15 cellular contexts compared by ENCODE assay signal in genomic region chr11:68891356-68891948, GRCh38. TPM values are rescaled to one million over a fixed set of nuclear protein-coding genes. Genes with fewer than 3 reads are reported as not detected.
DNase-seq lines count a peak whose midpoint lies in the region; ATAC-seq, FAIRE-seq and TF ChIP-seq lines count a peak whose summit lies in the region.
"Had no signal": no experiment of that assay in that cellular context is flagged by ENCODE, and none has a peak within 500 bp of the region (broad histone marks: within the 10 kb centered on the region; RNA-seq: fewer than 3 reads in every experiment).

No MANE protein-coding gene starts in this region.

- H3K4me1 Mint-ChIP-seq in GM23338: peaks cover 8% of the 10 kb centered on the region
- H3K4me1 Mint-ChIP-seq in activated naive CD4-positive, alpha-beta T cell treated with anti-CD3 and anti-CD28 coated beads, Interleukin-2, amount 10 ng/mL, durations not matched to agents 7 days and 5 days: no peaks in the 10 kb centered on the region

- H3K4me3 ChIP-seq in AG10803 (ENCODE audit: low read length): peak overlapping the region; percentile 17; the same call in 1 of the 2 replicates
- no peak overlapping the region for H3K4me3 ChIP-seq in K562
- H3K4me3 ChIP-seq in left ventricle myocardium inferior: peak overlapping the region; percentile 51
- no peak overlapping the region for H3K4me3 ChIP-seq in sigmoid colon
- no peak overlapping the region for H3K4me3 ChIP-seq in GM23338

- TF ChIP-seq RAD21 in K562 (CRISPR knock-in tag; conservative IDR thresholded peaks at IDR 0.05 in 1 of 2, IDR thresholded peaks at IDR 0.05 in 1 of 2): no peak

- H3K27ac Mint-ChIP-seq in GM23338: no peak overlapping the region
- H3K27ac Mint-ChIP-seq in activated naive CD4-positive, alpha-beta T cell treated with anti-CD3 and anti-CD28 coated beads, Interleukin-2, amount 10 ng/mL, durations not matched to agents 7 days and 5 days: no peak overlapping the region
- H3K27ac Mint-ChIP-seq: activated T-cell treated with anti-CD3 and anti-CD28 coated beads, Interleukin-2, amount 50 U/mL, for 72 hours had no signal

- no TSS peak for BruUV-seq in K562 (replicated peaks; lab: Mats Ljungman, UMichigan)

- ATAC-seq in K562 (no peak), GM23338 (no peak)
- ATAC-seq: activated T-cell treated with anti-CD3 and anti-CD28 coated beads, Interleukin-2, amount 50 U/mL, for 72 hours had no signal

- intact Hi-C loops in K562 (cut with micrococcal nuclease) (no loop called here), left ventricle myocardium inferior (cut with micrococcal nuclease) (no loop called here), sigmoid colon (cut with DNase I) (no loop called here)

- H3K9me2 ChIP-seq in GM23338 (ENCODE audit: insufficient read depth): no peaks in the 10 kb centered on the region

- peaks cover 8% of the 10 kb centered on the region for H3K27me3 Mint-ChIP-seq in GM23338 (ENCODE audit: insufficient read depth, low read depth, poor library complexity)
- no peaks in the 10 kb centered on the region for H3K27me3 Mint-ChIP-seq in activated naive CD4-positive, alpha-beta T cell treated with anti-CD3 and anti-CD28 coated beads, Interleukin-2, amount 10 ng/mL, durations not matched to agents 7 days and 5 days

- H3K9me1 ChIP-seq in K562 (ENCODE audit: control insufficient read depth, insufficient read depth, low read length): no peaks in the 10 kb centered on the region

- H3K4me2 ChIP-seq in K562 (ENCODE audit: insufficient read depth, low read length) (no peak overlapping the region), GM23338 (no peak overlapping the region)

- in situ Hi-C loops in K562 (cut with MboI): no loop called here

- H3K27ac ChIP-seq in K562 (ENCODE audit: extremely low read depth, low read depth, low read length) (no peak overlapping the region), left ventricle myocardium inferior (replicated peaks) (peak overlapping the region; percentile 85), sigmoid colon (peak overlapping the region; percentile 27 to 74 (median 62)), GM23338 (ENCODE audit: low read depth) (no peak overlapping the region)

- TF ChIP-seq POLR2A in K562 (conservative IDR thresholded peaks at IDR 0.05) (no peak), sigmoid colon (IDR thresholded peaks at IDR 0.05) (no peak)

- no peak for FAIRE-seq in K562 (lab: Jason Lieb, UNC)
- FAIRE-seq: H54, islet of Langerhans had no signal

- peaks cover 43% of the 10 kb centered on the region for H3K36me3 Mint-ChIP-seq in GM23338 (ENCODE audit: low read depth)
- H3K36me3 Mint-ChIP-seq in activated naive CD4-positive, alpha-beta T cell treated with anti-CD3 and anti-CD28 coated beads, Interleukin-2, amount 10 ng/mL, durations not matched to agents 7 days and 5 days: peaks cover 32% of the 10 kb centered on the region

- H3K4me1 ChIP-seq in K562 (replicated peaks in 1 of 2; ENCODE audit: control insufficient read depth in 2 of 2, insufficient read depth in 2 of 2, low read length in 2 of 2): peaks cover 0 to 14% of the 10 kb centered on the region in 2 experiments; a peak in 2 of 5 replicates
- peaks cover 28% of the 10 kb centered on the region for H3K4me1 ChIP-seq in left ventricle myocardium inferior
- peaks cover 0 to 20% (median 13%) of the 10 kb centered on the region in 4 donors for H3K4me1 ChIP-seq in sigmoid colon
- peaks cover 6% of the 10 kb centered on the region; the same call in 1 of the 2 replicates for H3K4me1 ChIP-seq in GM23338 (ENCODE audit: insufficient read depth)

- H3K9ac ChIP-seq in K562 (ENCODE audit: insufficient read depth in 1 of 2, low read depth in 2 of 2, low read length in 2 of 2): no peak overlapping the region; a peak in 1 of 4 replicates

- no peak overlapping the region for H2AFZ ChIP-seq in K562 (ENCODE audit: low read depth, low read length)
- no peak overlapping the region for H2AFZ ChIP-seq in GM23338

- 0 out of 2 replicates have a peak, but pooled peaks cover 6% of the 10 kb centered on the region for H3F3A ChIP-seq in GM23338 (replicated peaks; ENCODE audit: low read depth)

- 93% methylated on average over 17 of the region's 17 CpGs for WGBS in K562 (ENCODE audit: insufficient coverage, low coverage, missing lambda C conversion rate)
- 83 to 91% methylated on average over 17 of the region's 17 CpGs for WGBS in sigmoid colon, 2 donors

- CTCF ChIA-PET in K562 (lab: Yijun Ruan, JAX; ENCODE audit: low intra/inter-chr PET ratio): no interaction called here
- CTCF ChIA-PET in activated naive CD4-positive, alpha-beta T cell treated with anti-CD3 and anti-CD28 coated beads, Interleukin-2, amount 10 ng/mL, durations not matched to agents 7 days and 5 days (lab: Charles Lee): no interaction called here

- H4K20me1 ChIP-seq in K562 (replicated peaks; ENCODE audit: control insufficient read depth, insufficient read depth, low read length): no peaks in the 10 kb centered on the region
- H4K20me1 ChIP-seq in GM23338 (replicated peaks; ENCODE audit: insufficient read depth): peaks cover 32% of the 10 kb centered on the region

- POLR2A ChIA-PET in K562 (lab: Yijun Ruan, JAX): interaction anchor here (0.6 to 3.1 kb wide), 3 partner anchors 9 to 248 kb away, joined by 3 to 9 read pairs (median 5); no protein-coding TSS in a partner anchor

- peaks cover 66% of the 10 kb centered on the region; the same call in 2 of the 3 replicates for H3K36me3 ChIP-seq in K562 (ENCODE audit: control insufficient read depth, insufficient read depth, low read length)
- H3K36me3 ChIP-seq in left ventricle myocardium inferior: peaks cover 40% of the 10 kb centered on the region
- peaks cover 14 to 61% (median 41%) of the 10 kb centered on the region in 4 donors for H3K36me3 ChIP-seq in sigmoid colon
- H3K36me3 ChIP-seq in GM23338 (ENCODE audit: insufficient read depth): peaks cover 26% of the 10 kb centered on the region

- H3K9me3 ChIP-seq in K562 (replicated peaks; ENCODE audit: control insufficient read depth, insufficient read depth, low read depth, low read length) (no peaks in the 10 kb centered on the region), left ventricle myocardium inferior (replicated peaks) (no peaks in the 10 kb centered on the region), sigmoid colon (no peaks in the 10 kb centered on the region)

- DNase-seq in AG10803 (ENCODE audit: low read depth) (no peak), K562 (ENCODE audit: extremely low read depth in 1 of 4, low spot score in 3 of 4) (no peak), left ventricle myocardium inferior (no peak), sigmoid colon (no peak), GM23338 (ENCODE audit: low spot score) (no peak), GM10266 (ENCODE audit: extremely low spot score) (no peak)
- no peak for DNase-seq in activated naive CD4-positive, alpha-beta T cell treated with anti-CD3 and anti-CD28 coated beads, Interleukin-2, amount 10 ng/mL, durations not matched to agents 7 days and 5 days
- no peak for DNase-seq in activated CD4-positive, alpha-beta T cell treated with anti-CD3 and anti-CD28 coated beads, Interleukin-2, amount 50 U/mL, for 4 hours
- DNase-seq: activated CD4-positive, alpha-beta T cell treated with anti-CD3 and anti-CD28 coated beads for 4 hours; activated T-cell treated with anti-CD3 and anti-CD28 coated beads, Interleukin-2, amount 50 U/mL, for 72 hours; effector memory CD4-positive, alpha-beta T cell; NCI-H1417 treated with DMSO at 0.1 percent for 48 hours had no signal

- no peak for TF ChIP-seq CTCF in AG10803 (conservative IDR thresholded peaks at IDR 0.05; ENCODE audit: low read length)
- no peak for TF ChIP-seq CTCF in K562 (IDR thresholded peaks at IDR 0.05 in 2 of 3, conservative IDR thresholded peaks at IDR 0.05 in 1 of 3; ENCODE audit: insufficient read depth in 2 of 3, low read depth in 1 of 3, low read length in 3 of 3)
- no peak for TF ChIP-seq CTCF in left ventricle myocardium inferior (IDR thresholded peaks at IDR 0.05; ENCODE audit: borderline replicate concordance)
- no peak for TF ChIP-seq CTCF in sigmoid colon (IDR thresholded peaks at IDR 0.05)
- no peak for TF ChIP-seq CTCF in GM23338 (conservative IDR thresholded peaks at IDR 0.05; ENCODE audit: low read depth in 2 of 2)
- no peak for TF ChIP-seq CTCF in GM10266 (IDR thresholded peaks at IDR 0.05; ENCODE audit: control insufficient read depth, insufficient read depth, low read depth, missing control alignments)

- H3K79me2 ChIP-seq in K562 (ENCODE audit: control insufficient read depth, insufficient read depth, low read length) (no peaks in the 10 kb centered on the region), GM23338 (replicated peaks; ENCODE audit: insufficient read depth) (no peaks in the 10 kb centered on the region)

- no peak overlapping the region for H3K4me3 Mint-ChIP-seq in GM23338
- no peak overlapping the region for H3K4me3 Mint-ChIP-seq in activated naive CD4-positive, alpha-beta T cell treated with anti-CD3 and anti-CD28 coated beads, Interleukin-2, amount 10 ng/mL, durations not matched to agents 7 days and 5 days
- H3K4me3 Mint-ChIP-seq: activated T-cell treated with anti-CD3 and anti-CD28 coated beads, Interleukin-2, amount 50 U/mL, for 72 hours; T-helper 2 cell treated with Interferon-gamma antibody and Interleukin-4, amounts not matched to agents 5 μg/mL and 100 μg/mL, for 36 hours had no signal

- no peak for TF ChIP-seq EP300 in K562 (IDR thresholded peaks at IDR 0.05; ENCODE audit: low read length)
- TF ChIP-seq EP300 in sigmoid colon (IDR thresholded peaks at IDR 0.05): no peak

- H3K27me3 ChIP-seq in K562 (ENCODE audit: control insufficient read depth in 2 of 2, insufficient read depth in 2 of 2, low read length in 2 of 2) (no peaks in the 10 kb centered on the region), left ventricle myocardium inferior (ENCODE audit: low read depth) (no peaks in the 10 kb centered on the region), sigmoid colon (no peaks in the 10 kb centered on the region), GM23338 (ENCODE audit: insufficient read depth) (no peaks in the 10 kb centered on the region)

- H3K9me3 Mint-ChIP-seq in GM23338: no peaks in the 10 kb centered on the region
- H3K9me3 Mint-ChIP-seq in activated naive CD4-positive, alpha-beta T cell treated with anti-CD3 and anti-CD28 coated beads, Interleukin-2, amount 10 ng/mL, durations not matched to agents 7 days and 5 days: no peaks in the 10 kb centered on the region
- H3K9me3 Mint-ChIP-seq: activated T-cell treated with anti-CD3 and anti-CD28 coated beads, Interleukin-2, amount 50 U/mL, for 72 hours; T-helper 2 cell treated with Interferon-gamma antibody and Interleukin-4, amounts not matched to agents 5 μg/mL and 100 μg/mL, for 36 hours had no signal

RNA-seq across cellular contexts. Expression of gene MRPL21, which starts 12.2 kb away (rescaled TPM):
- total RNA-seq in K562 (2011; cell fraction: chromatin; rRNA removed; ENCODE audit: low replicate concordance): 59.2 and 99.2 TPM in 2 replicates
- total RNA-seq in K562 (2011; cell fraction: nucleolus; rRNA removed): 79.2 and 104 TPM in 2 replicates
- 83.7 and 85.4 TPM in 2 replicates for total RNA-seq in K562 (2011; cell fraction: nucleoplasm; rRNA removed)
- total RNA-seq in K562 (2014; rRNA removed): 254 and 255 TPM in 2 replicates
- 196 and 207 TPM in 2 replicates for total RNA-seq in K562 (2014; rRNA removed; fragmentation: Illumina TruSeq; extraction: Trizol)
- 207 and 219 TPM in 2 replicates for total RNA-seq in K562 (2015; rRNA removed; fragmentation: Illumina TruSeq; extraction: Trizol)
- total RNA-seq in K562 (2021): 201 and 238 TPM in 2 replicates
- 194 and 232 TPM in 2 replicates for polyA plus RNA-seq in K562 (2011; rRNA removed)
- polyA plus RNA-seq in K562 (2011; cell fraction: cytosol; rRNA removed): 126 and 191 TPM in 2 replicates
- 88.4 and 93.3 TPM in 2 replicates for polyA plus RNA-seq in K562 (2011; cell fraction: nucleus; rRNA removed)
- 124 and 195 TPM in 2 replicates for polyA plus RNA-seq in K562 (2012)
- 203 and 210 TPM in 2 replicates for polyA plus RNA-seq in K562 (2014; fragmentation: Illumina TruSeq; extraction: Trizol)
- 100 to 1,000 TPM; 448 to 618 TPM for polyA plus RNA-seq in K562 (2014; fragmentation: Nextera tagmentation; extraction: Ambion mirVana)
- 328 and 364 TPM in 2 replicates for polyA plus RNA-seq in K562 (2014; rRNA removed)
- polyA minus RNA-seq in K562 (2011; rRNA and poly(A)+ RNA removed): 76.5 and 99.7 TPM in 2 replicates
- 47.3 and 49.9 TPM in 2 replicates for polyA minus RNA-seq in K562 (2011; cell fraction: cytosol; rRNA and poly(A)+ RNA removed)
- polyA minus RNA-seq in K562 (2011; cell fraction: nucleus; rRNA and poly(A)+ RNA removed): 40.5 and 55.1 TPM in 2 replicates
- total RNA-seq in left ventricle myocardium inferior: 121 TPM
- total RNA-seq in sigmoid colon: 10 to 100 TPM; 53.7 to 99.1 (median 67.5) TPM
- polyA plus RNA-seq in sigmoid colon: 100 to 1,000 TPM; 107 to 134 (median 124) TPM
- 46.6 and 62.4 TPM in 2 replicates for total RNA-seq in GM23338 (2014; rRNA removed; shearing (Covaris generic))
- 232 and 238 TPM in 2 replicates for polyA plus RNA-seq in GM23338 (2016; fragmentation: Nextera tagmentation; extraction: Ambion mirVana)

RNA-seq across cellular contexts. Expression of gene IGHMBP2, which starts 12.2 kb away (rescaled TPM):
- 109 and 159 TPM in 2 replicates for total RNA-seq in K562 (2011; cell fraction: chromatin; rRNA removed; ENCODE audit: low replicate concordance)
- total RNA-seq in K562 (2011; cell fraction: nucleolus; rRNA removed): 75.3 and 75.5 TPM in 2 replicates
- total RNA-seq in K562 (2011; cell fraction: nucleoplasm; rRNA removed): 61.4 and 66.5 TPM in 2 replicates
- total RNA-seq in K562 (2014; rRNA removed) (12.5 and 15.9 TPM in 2 replicates), K562 (2014; rRNA removed; fragmentation: Illumina TruSeq; extraction: Trizol) (8.3 and 11.7 TPM in 2 replicates), K562 (2015; rRNA removed; fragmentation: Illumina TruSeq; extraction: Trizol) (11.6 and 14.5 TPM in 2 replicates), K562 (2021) (24.8 and 28.9 TPM in 2 replicates), left ventricle myocardium inferior (13.2 TPM), sigmoid colon (10 to 100 TPM; 12.2 to 41.3 (median 30.4) TPM)
- polyA plus RNA-seq in K562 (2011; rRNA removed) (14.5 and 21.1 TPM in 2 replicates), K562 (2014; fragmentation: Illumina TruSeq; extraction: Trizol) (18.8 and 20.7 TPM in 2 replicates), K562 (2014; fragmentation: Nextera tagmentation; extraction: Ambion mirVana) (1 to 10 TPM; 1.6 to 1.8 TPM), K562 (2014; rRNA removed) (16.3 and 18.6 TPM in 2 replicates), sigmoid colon (10 to 100 TPM in 1 of 3 donors, 1 to 10 TPM in 2; 5.4 to 15.7 (median 8.1) TPM), GM23338 (2016; fragmentation: Nextera tagmentation; extraction: Ambion mirVana) (14.3 TPM in 2 replicates)
- polyA plus RNA-seq in K562 (2011; cell fraction: cytosol; rRNA removed): 8.1 and 11.3 TPM in 2 replicates
- polyA plus RNA-seq in K562 (2011; cell fraction: nucleus; rRNA removed): 61.4 and 78.3 TPM in 2 replicates
- polyA plus RNA-seq in K562 (2012): 10.6 and 12.2 TPM in 2 replicates
- polyA minus RNA-seq in K562 (2011; rRNA and poly(A)+ RNA removed): 14.0 and 15.0 TPM in 2 replicates
- polyA minus RNA-seq in K562 (2011; cell fraction: cytosol; rRNA and poly(A)+ RNA removed): 10.6 and 14.2 TPM in 2 replicates
- 30.6 and 45.2 TPM in 2 replicates for polyA minus RNA-seq in K562 (2011; cell fraction: nucleus; rRNA and poly(A)+ RNA removed)
- total RNA-seq in GM23338 (2014; rRNA removed; shearing (Covaris generic)): 13.7 and 27.7 TPM in 2 replicates

RNA-seq across cellular contexts. Expression of gene CPT1A, which starts 49.7 kb away (rescaled TPM):
- total RNA-seq in K562 (2011; cell fraction: chromatin; rRNA removed; ENCODE audit: low replicate concordance): 27.6 and 42.4 TPM in 2 replicates
- 32.0 and 35.1 TPM in 2 replicates for total RNA-seq in K562 (2011; cell fraction: nucleolus; rRNA removed)
- total RNA-seq in K562 (2011; cell fraction: nucleoplasm; rRNA removed): 40.3 and 44.9 TPM in 2 replicates
- total RNA-seq in K562 (2014; rRNA removed) (12.1 and 12.3 TPM in 2 replicates), K562 (2014; rRNA removed; fragmentation: Illumina TruSeq; extraction: Trizol) (12.3 and 13.0 TPM in 2 replicates), K562 (2015; rRNA removed; fragmentation: Illumina TruSeq; extraction: Trizol) (15.7 and 16.1 TPM in 2 replicates), K562 (2021) (29.1 and 30.9 TPM in 2 replicates), left ventricle myocardium inferior (73.1 TPM), sigmoid colon (10 to 100 TPM; 31.6 to 87.8 (median 50.4) TPM)
- polyA plus RNA-seq in K562 (2011; rRNA removed) (3.6 and 4.8 TPM in 2 replicates), K562 (2014; fragmentation: Illumina TruSeq; extraction: Trizol) (17.9 and 19.0 TPM in 2 replicates), K562 (2014; fragmentation: Nextera tagmentation; extraction: Ambion mirVana) (1 to 10 TPM; 2.6 to 3.0 TPM), K562 (2014; rRNA removed) (9.6 and 10.6 TPM in 2 replicates), sigmoid colon (10 to 100 TPM; 12.0 to 56.5 (median 22.0) TPM), GM23338 (2016; fragmentation: Nextera tagmentation; extraction: Ambion mirVana) (2.6 and 4.3 TPM in 2 replicates)
- polyA plus RNA-seq in K562 (2011; cell fraction: cytosol; rRNA removed): 4.1 and 5.2 TPM in 2 replicates
- 7.6 and 13.2 TPM in 2 replicates for polyA plus RNA-seq in K562 (2011; cell fraction: nucleus; rRNA removed)
- polyA plus RNA-seq in K562 (2012): 16.6 and 17.9 TPM in 2 replicates
- polyA minus RNA-seq in K562 (2011; rRNA and poly(A)+ RNA removed): 8.5 and 13.9 TPM in 2 replicates
- polyA minus RNA-seq in K562 (2011; cell fraction: cytosol; rRNA and poly(A)+ RNA removed): 16.5 and 22.4 TPM in 2 replicates
- 4.4 and 5.4 TPM in 2 replicates for polyA minus RNA-seq in K562 (2011; cell fraction: nucleus; rRNA and poly(A)+ RNA removed)
- 9.5 and 11.5 TPM in 2 replicates for total RNA-seq in GM23338 (2014; rRNA removed; shearing (Covaris generic))

Comparison
In these comparisons a context has a peak if more than half of its experiments do, and no peak if none do; other contexts are left out.
1. H3K4me3 ChIP-seq: peak in AG10803 (single experiment) and left ventricle myocardium inferior (single experiment); none in K562 (single experiment), sigmoid colon (0 of 4) and GM23338 (single experiment).
2. H3K27ac ChIP-seq: peak in left ventricle myocardium inferior (single experiment) and sigmoid colon (4 of 4); none in K562 (single experiment) and GM23338 (single experiment).